Comparison of ENCODE assay signal across 8 cellular contexts in genomic region chr13:29707876-29708543, GRCh38.
DNase-seq lines count a peak whose midpoint lies in the region; ATAC-seq and TF ChIP-seq lines count a peak whose summit lies in the region.

No MANE protein-coding gene starts in this region.

- H3K23ac ChIP-seq in mesendoderm (ENCODE audit: low read length) = no peak overlapping the region

- H3K9ac ChIP-seq in mesendoderm (ENCODE audit: low read length) = no peak overlapping the region

- H4K5ac ChIP-seq in mesendoderm (ENCODE audit: low read length) = no peak overlapping the region

- no peak overlapping the region for H3K4ac ChIP-seq in mesendoderm (ENCODE audit: low read depth, low read length)

- no CpG with 5 or more reads among the region's 7 CpGs for WGBS in mesendoderm (ENCODE audit: extremely low coverage, insufficient coverage, low lambda C conversion rate)

- H4K8ac ChIP-seq in mesendoderm (ENCODE audit: low read depth, low read length) = no peak overlapping the region

- peaks cover 3% of the 10 kb centered on the region for H3K4me1 ChIP-seq in mesendoderm (ENCODE audit: control insufficient read depth, low read depth, low read length)

- no peak overlapping the region for H3K18ac ChIP-seq in mesendoderm (ENCODE audit: low read length)

- H3K56ac ChIP-seq in mesendoderm (ENCODE audit: low read length) = no peak overlapping the region

- H2BK5ac ChIP-seq in mesendoderm (ENCODE audit: low read length) = no peak overlapping the region

- intact Hi-C loops in dorsolateral prefrontal cortex (cut with DNase I) = loop anchor here in 1 of 2 donors (2.0 kb wide), 1 partner anchor 199 kb away; no protein-coding TSS in a partner anchor

- TF ChIP-seq CTCF in AG04449 (IDR thresholded peaks at IDR 0.05; ENCODE audit: insufficient read depth, low read length, missing control alignments) = peak; percentile 76
- TF ChIP-seq CTCF in dorsolateral prefrontal cortex (IDR thresholded peaks at IDR 0.05 in 54 of 56, conservative IDR thresholded peaks at IDR 0.05 in 2 of 56; ENCODE audit: low read depth in 1 of 56, partially characterized antibody in 56 of 56) = peak in 47 of 56 donors; percentile 8 to 64 (median 42)
- TF ChIP-seq CTCF in type B pancreatic cell (conservative IDR thresholded peaks at IDR 0.05) = peak; percentile 63

- H3K27me3 ChIP-seq in dorsolateral prefrontal cortex (peaks cover 0 to under 1% (median 0%) of the 10 kb centered on the region in 45 donors), mesendoderm (ENCODE audit: insufficient read depth, low read length, poor library complexity) (no peaks in the 10 kb centered on the region)

- H3K4me3 Mint-ChIP-seq in type B pancreatic cell = no peak overlapping the region

- H3K36me3 Mint-ChIP-seq in type B pancreatic cell = no peaks in the 10 kb centered on the region

- ATAC-seq in GM18868 (IDR thresholded peaks at IDR 0.05; ENCODE audit: unreplicated experiment) (peak; percentile 83), HG03342 (IDR thresholded peaks at IDR 0.05; ENCODE audit: unreplicated experiment) (no peak)

- H3K4me3 ChIP-seq in AG04449 (ENCODE audit: low read depth, low read length) = no peak overlapping the region
- no peak overlapping the region for H3K4me3 ChIP-seq in dorsolateral prefrontal cortex
- no peak overlapping the region for H3K4me3 ChIP-seq in mesendoderm (ENCODE audit: low read length)

- H3K4me2 ChIP-seq in mesendoderm (ENCODE audit: low read length) = no peak overlapping the region

- H3K27me3 Mint-ChIP-seq in type B pancreatic cell = peaks cover 12% of the 10 kb centered on the region

- CTCF ChIA-PET in AG04449 (lab: Yijun Ruan, JAX) = interaction anchor here (0.5 to 12.2 kb wide), 20 partner anchors 8 to 407 kb away, joined by 3 to 278 read pairs (median 4); no protein-coding TSS in a partner anchor

- no peak overlapping the region for H2BK15ac ChIP-seq in mesendoderm (replicated peaks; ENCODE audit: low read depth)

- no peaks in the 10 kb centered on the region for H3K36me3 ChIP-seq in mesendoderm (ENCODE audit: control insufficient read depth, insufficient read depth, low read length)

- H3K79me2 ChIP-seq in mesendoderm (ENCODE audit: control insufficient read depth, insufficient read depth, low read length) = no peaks in the 10 kb centered on the region

- POLR2A ChIA-PET in AG04449 (lab: Yijun Ruan, JAX) = no interaction called here

- no peak overlapping the region for H2AK5ac ChIP-seq in mesendoderm (ENCODE audit: low read length)

- no peak for DNase-seq in AG04449 (ENCODE audit: low read depth, low spot score)
- peak; percentile 38 for DNase-seq in MV-4-11 (lab: John Stamatoyannopoulos, UW)
- DNase-seq in activated CD4-positive, alpha-beta T cell treated with anti-CD3 and anti-CD28 coated beads for 1 hour = peak; percentile 19
- no peak for DNase-seq in dorsolateral prefrontal cortex
- DNase-seq in mesendoderm = peak; percentile 84
- DNase-seq in type B pancreatic cell (ENCODE audit: extremely low spot score, unreplicated experiment) = no peak

- no peak overlapping the region for H3K27ac ChIP-seq in dorsolateral prefrontal cortex
- H3K27ac ChIP-seq in mesendoderm (ENCODE audit: low read depth, low read length) = no peak overlapping the region

- peaks cover 19% of the 10 kb centered on the region for H3K4me1 Mint-ChIP-seq in type B pancreatic cell (ENCODE audit: unreplicated experiment)

- H2BK120ac ChIP-seq in mesendoderm (ENCODE audit: low read depth, low read length) = no peak overlapping the region

- H3K9me3 Mint-ChIP-seq in type B pancreatic cell = peaks cover 10% of the 10 kb centered on the region

- H3K79me1 ChIP-seq in mesendoderm (ENCODE audit: low read length) = no peaks in the 10 kb centered on the region

- no peak overlapping the region for H3K27ac Mint-ChIP-seq in type B pancreatic cell

Comparison
In these comparisons a context has a peak if more than half of its experiments do, and no peak if none do; other contexts are left out.
1. DNase-seq: peak in MV-4-11 (single experiment), activated CD4-positive, alpha-beta T cell treated with anti-CD3 and anti-CD28 coated beads for 1 hour (single experiment) and mesendoderm (single experiment); none in AG04449 (single experiment), dorsolateral prefrontal cortex (0 of 10) and type B pancreatic cell (single experiment).
2. Peak in every context shown above with its lines, with median percentiles within 50 percentile points of each other: CTCF ChIP-seq.